ENCODE assay signal across 8 cellular contexts in genomic region chr13:48303331-48304131, GRCh38. TPM values are rescaled to one million over a fixed set of nuclear protein-coding genes. Genes with fewer than 3 reads are reported as not detected.
DNase-seq lines count a peak whose midpoint lies in the region; ATAC-seq and TF ChIP-seq lines count a peak whose summit lies in the region.

Gene RB1 (plus strand): TSS chr13:48303751. CDS start chr13:48303913, 162 bp downstream.

- intact Hi-C loops in CD14-positive monocyte (cut with micrococcal nuclease): loop anchor here in 1 of 2 donors (5.0 kb wide), 1 partner anchor 71 kb away; the partner anchor contains the start of gene ITM2B
- intact Hi-C loops in activated CD8-positive, alpha-beta T cell treated with anti-CD3 and anti-CD28 coated beads for 36 hours (cut with micrococcal nuclease): loop anchor here (5.0 kb wide), 1 partner anchor 66 kb away; no protein-coding TSS in a partner anchor
- intact Hi-C loops in lower leg skin (cut with DNase I; ENCODE audit: low total_unique reads): no loop called here

- POLR2A ChIA-PET in activated CD8-positive, alpha-beta T cell treated with anti-CD3 and anti-CD28 coated beads for 36 hours (lab: Charles Lee): interaction anchor here (0.8 to 1.7 kb wide), 6 partner anchors 10 to 176 kb away, joined by 3 to 4 read pairs (median 4); no protein-coding TSS in a partner anchor

- peak within 1 kb of the TSS; percentile 82 to 85 for H3K4me3 ChIP-seq in duodenal mucosa (ENCODE audit: low read depth in 1 of 2, low read length in 2 of 2)
- peak within 1 kb of the TSS; percentile 98 for H3K4me3 ChIP-seq in lower leg skin (ENCODE audit: low read depth, poor library complexity, severe bottlenecking)

- 1% methylated on average over 14 to 63 of the region's 97 CpGs for WGBS in lower leg skin, 2 donors

- H3K4me1 ChIP-seq in duodenal mucosa (ENCODE audit: control insufficient read depth in 1 of 2, insufficient read depth in 2 of 2, low read length in 2 of 2): peaks cover 7 to 14% of the 10 kb centered on the region in 2 donors

- H3K27ac Mint-ChIP-seq in CD14-positive monocyte: peak within 1 kb of the TSS; percentile 98 to 99 (median 99)
- H3K27ac Mint-ChIP-seq in activated CD8-positive, alpha-beta T cell treated with anti-CD3 and anti-CD28 coated beads for 36 hours: peak within 1 kb of the TSS; percentile 99

- H3K4me1 Mint-ChIP-seq in CD14-positive monocyte: peaks cover 27% of the 10 kb centered on the region
- H3K4me1 Mint-ChIP-seq in activated CD8-positive, alpha-beta T cell treated with anti-CD3 and anti-CD28 coated beads for 36 hours (ENCODE audit: low read depth): peaks cover 32% of the 10 kb centered on the region

- peak within 1 kb of the TSS; percentile 93 to 97 for H3K9ac ChIP-seq in duodenal mucosa (ENCODE audit: low read depth in 1 of 2, low read length in 2 of 2)

- H3K36me3 ChIP-seq in duodenal mucosa (ENCODE audit: control insufficient read depth in 1 of 2, insufficient read depth in 2 of 2, low read length in 2 of 2): no peaks in the 10 kb centered on the region

- CTCF ChIA-PET in activated CD8-positive, alpha-beta T cell treated with anti-CD3 and anti-CD28 coated beads for 36 hours (lab: Charles Lee): interaction anchor here (1.3 kb wide), 2 partner anchors 13 to 177 kb away, joined by 4 to 5 read pairs; no protein-coding TSS in a partner anchor

- peaks cover 15 to 22% of the 10 kb centered on the region in 2 donors for H3K36me3 Mint-ChIP-seq in CD14-positive monocyte
- H3K36me3 Mint-ChIP-seq in activated CD8-positive, alpha-beta T cell treated with anti-CD3 and anti-CD28 coated beads for 36 hours (ENCODE audit: low read depth): peaks cover 13% of the 10 kb centered on the region

- H3K27me3 Mint-ChIP-seq in CD14-positive monocyte (ENCODE audit: low read depth in 3 of 3): peaks cover 0 to 2% (median 0%) of the 10 kb centered on the region in 3 donors
- H3K27me3 Mint-ChIP-seq in activated CD8-positive, alpha-beta T cell treated with anti-CD3 and anti-CD28 coated beads for 36 hours: no peaks in the 10 kb centered on the region

- ATAC-seq in GM19395 (IDR thresholded peaks at IDR 0.05; ENCODE audit: unreplicated experiment): peak; percentile 77
- ATAC-seq in HG03558 (IDR thresholded peaks at IDR 0.05; ENCODE audit: extremely low read depth, unreplicated experiment): peak; percentile 39
- ATAC-seq in activated CD8-positive, alpha-beta T cell treated with anti-CD3 and anti-CD28 coated beads for 36 hours: peak; percentile 84

- peak in 1 of 2 donors; percentile 96 for TF ChIP-seq POLR2A in lower leg skin (IDR thresholded peaks at IDR 0.05)

- no peaks in the 10 kb centered on the region for H3K27me3 ChIP-seq in duodenal mucosa (ENCODE audit: control insufficient read depth in 1 of 2, insufficient read depth in 2 of 2, low read length in 2 of 2)

- H3K27ac ChIP-seq in duodenal mucosa (ENCODE audit: low read depth, low read length): peak within 1 kb of the TSS; percentile 96

- no peak for TF ChIP-seq CTCF in CD14-positive monocyte (IDR thresholded peaks at IDR 0.05)
- TF ChIP-seq CTCF in activated CD8-positive, alpha-beta T cell treated with anti-CD3 and anti-CD28 coated beads for 36 hours (IDR thresholded peaks at IDR 0.05): no peak
- no peak for TF ChIP-seq CTCF in lower leg skin (IDR thresholded peaks at IDR 0.05)

- peak within 1 kb of the TSS; percentile 95 to 98 for H3K4me3 Mint-ChIP-seq in CD14-positive monocyte
- H3K4me3 Mint-ChIP-seq in activated CD8-positive, alpha-beta T cell treated with anti-CD3 and anti-CD28 coated beads for 36 hours: peak within 1 kb of the TSS; percentile 97

- DNase-seq in CD14-positive monocyte (ENCODE audit: low spot score) (peak; percentile 92), NCI-H82 treated with DMSO at 0.1 percent for 48 hours (lab: John Stamatoyannopoulos, UW; ENCODE audit: unreplicated experiment) (peak; percentile 59), lower leg skin (ENCODE audit: low spot score in 2 of 2) (peak; percentile 87 to 98)
- peak; percentile 93 for DNase-seq in activated CD8-positive, alpha-beta T cell treated with anti-CD3 and anti-CD28 coated beads for 36 hours
- peak; percentile 85 for DNase-seq in stimulated activated CD4-positive, alpha-beta T cell treated with anti-CD3 and anti-CD28 coated beads, Interleukin-4, amount 100 ng/mL, for 4 hours

- no peaks in the 10 kb centered on the region for H3K9me3 ChIP-seq in duodenal mucosa (ENCODE audit: control insufficient read depth in 1 of 2, low read length in 2 of 2)

- no peaks in the 10 kb centered on the region for H3K9me3 Mint-ChIP-seq in CD14-positive monocyte
- no peaks in the 10 kb centered on the region for H3K9me3 Mint-ChIP-seq in activated CD8-positive, alpha-beta T cell treated with anti-CD3 and anti-CD28 coated beads for 36 hours

RNA-seq across cellular contexts. Expression of gene RB1, which starts in this region (rescaled TPM):
- polyA plus RNA-seq in CD14-positive monocyte: 10 to 100 TPM; 29.9 to 38.8 TPM
- total RNA-seq in activated CD8-positive, alpha-beta T cell treated with anti-CD3 and anti-CD28 coated beads for 36 hours: 10 to 100 TPM; 26.4 to 29.2 TPM
- total RNA-seq in lower leg skin: 10 to 100 TPM; 15.8 to 20.0 (median 16.4) TPM

Comparison
In these comparisons a context has a peak if more than half of its experiments do, and no peak if none do; other contexts are left out.
1. Peak in every context shown above with its lines: DNase-seq, ATAC-seq, H3K4me3 ChIP-seq and H3K27ac ChIP-seq.